10 cellular contexts compared by ENCODE assay signal in the genomic region with DNA sequence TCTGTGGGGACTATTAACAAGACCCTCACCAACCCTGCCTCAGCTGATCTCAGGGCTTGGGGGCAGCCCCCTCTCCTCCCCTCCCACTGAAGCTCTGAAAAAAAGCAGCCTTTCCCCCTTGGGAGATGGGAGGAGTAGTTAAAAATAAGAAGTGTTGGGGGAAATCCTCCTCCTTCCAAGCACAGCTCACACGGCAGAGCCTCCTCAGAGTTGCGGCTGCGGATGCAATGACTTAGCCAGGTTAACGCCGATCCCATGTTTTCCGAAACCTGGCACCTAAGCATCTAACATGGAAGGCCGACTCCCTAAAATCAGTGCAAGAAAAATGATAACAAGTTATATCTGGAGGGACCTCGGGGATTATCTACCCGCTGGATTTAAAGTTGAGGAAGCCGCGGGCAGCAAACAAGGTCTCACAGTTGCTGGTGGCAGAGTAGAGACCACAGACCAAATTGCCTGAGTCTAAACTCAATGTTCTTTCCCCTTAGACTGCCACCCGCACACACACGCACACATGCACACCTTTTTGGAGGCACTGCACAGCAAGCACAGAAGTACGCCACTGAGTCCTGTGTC. TPM values are rescaled to one million over a fixed set of nuclear protein-coding genes. Genes with fewer than 3 reads are reported as not detected.
DNase-seq lines count a peak whose midpoint lies in the region; ATAC-seq lines count a peak whose summit lies in the region.
"Had no signal": no experiment of that assay in that cellular context is flagged by ENCODE, and none has a peak within 500 bp of the region (broad histone marks: within the 10 kb centered on the region; RNA-seq: fewer than 3 reads in every experiment).

No MANE protein-coding gene starts in this region.

- H3K27ac Mint-ChIP-seq in stimulated activated naive CD8-positive, alpha-beta T cell treated with anti-CD3 and anti-CD28 coated beads, Interleukin-15, Interleukin-2, amounts not matched to agents 100 ng/mL and 50 ng/mL, for 24 hours = no peak overlapping the region
- H3K27ac Mint-ChIP-seq in stimulated activated naive CD8-positive, alpha-beta T cell treated with anti-CD3 and anti-CD28 coated beads, Interleukin-15, amount 100 ng/mL, for 72 hours = no peak overlapping the region
- H3K27ac Mint-ChIP-seq in naive thymus-derived CD8-positive, alpha-beta T cell = peak overlapping the region in 1 of 10 donors; percentile 33

- no peaks in the 10 kb centered on the region for H3K36me3 Mint-ChIP-seq in stimulated activated naive CD8-positive, alpha-beta T cell treated with anti-CD3 and anti-CD28 coated beads, Interleukin-15, Interleukin-2, amounts not matched to agents 100 ng/mL and 50 ng/mL, for 24 hours (ENCODE audit: low read depth)
- H3K36me3 Mint-ChIP-seq in naive thymus-derived CD8-positive, alpha-beta T cell = no peaks in the 10 kb centered on the region

- no peaks in the 10 kb centered on the region for H3K9me3 Mint-ChIP-seq in stimulated activated naive CD8-positive, alpha-beta T cell treated with anti-CD3 and anti-CD28 coated beads, Interleukin-15, Interleukin-2, amounts not matched to agents 100 ng/mL and 50 ng/mL, for 24 hours
- H3K9me3 Mint-ChIP-seq in stimulated activated naive CD8-positive, alpha-beta T cell treated with anti-CD3 and anti-CD28 coated beads, Interleukin-15, amount 100 ng/mL, for 72 hours = no peaks in the 10 kb centered on the region
- no peaks in the 10 kb centered on the region for H3K9me3 Mint-ChIP-seq in naive thymus-derived CD8-positive, alpha-beta T cell

- ATAC-seq in stimulated activated naive CD8-positive, alpha-beta T cell treated with anti-CD3 and anti-CD28 coated beads, Interleukin-15, amount 100 ng/mL, for 72 hours = no peak
- ATAC-seq in naive thymus-derived CD8-positive, alpha-beta T cell = no peak

- H3K4me3 Mint-ChIP-seq in stimulated activated naive CD8-positive, alpha-beta T cell treated with anti-CD3 and anti-CD28 coated beads, Interleukin-15, Interleukin-2, amounts not matched to agents 100 ng/mL and 50 ng/mL, for 24 hours = peak overlapping the region; percentile 23
- H3K4me3 Mint-ChIP-seq in stimulated activated naive CD8-positive, alpha-beta T cell treated with anti-CD3 and anti-CD28 coated beads, Interleukin-15, amount 100 ng/mL, for 72 hours = peak overlapping the region in 1 of 2 donors; percentile 68
- peak overlapping the region in 9 of 10 donors; percentile 11 to 73 (median 56) for H3K4me3 Mint-ChIP-seq in naive thymus-derived CD8-positive, alpha-beta T cell

- H3K27me3 Mint-ChIP-seq in stimulated activated naive CD8-positive, alpha-beta T cell treated with anti-CD3 and anti-CD28 coated beads, Interleukin-15, Interleukin-2, amounts not matched to agents 100 ng/mL and 50 ng/mL, for 24 hours = peaks cover 67% of the 10 kb centered on the region
- peaks cover 72% of the 10 kb centered on the region for H3K27me3 Mint-ChIP-seq in stimulated activated naive CD8-positive, alpha-beta T cell treated with anti-CD3 and anti-CD28 coated beads, Interleukin-15, amount 100 ng/mL, for 72 hours
- peaks cover 29 to 76% (median 53%) of the 10 kb centered on the region in 5 donors for H3K27me3 Mint-ChIP-seq in naive thymus-derived CD8-positive, alpha-beta T cell

- H3K4me1 Mint-ChIP-seq in stimulated activated naive CD8-positive, alpha-beta T cell treated with anti-CD3 and anti-CD28 coated beads, Interleukin-15, Interleukin-2, amounts not matched to agents 100 ng/mL and 50 ng/mL, for 24 hours (ENCODE audit: low read depth) = peaks cover 8% of the 10 kb centered on the region
- H3K4me1 Mint-ChIP-seq in stimulated activated naive CD8-positive, alpha-beta T cell treated with anti-CD3 and anti-CD28 coated beads, Interleukin-15, amount 100 ng/mL, for 72 hours = peaks cover 23% of the 10 kb centered on the region
- H3K4me1 Mint-ChIP-seq in naive thymus-derived CD8-positive, alpha-beta T cell = peaks cover 6 to 19% (median 14%) of the 10 kb centered on the region in 4 donors

- no peak for DNase-seq in stimulated activated naive CD8-positive, alpha-beta T cell treated with anti-CD3 and anti-CD28 coated beads, Interleukin-15, amount 100 ng/mL, for 72 hours
- no peak for DNase-seq in epithelial cell of prostate (ENCODE audit: low read depth, low spot score)
- no peak for DNase-seq in naive thymus-derived CD8-positive, alpha-beta T cell
- DNase-seq in HuH-7 (ENCODE audit: low spot score) = no peak
- DNase-seq in activated CD4-positive, CD25-positive, alpha-beta regulatory T cell treated with anti-CD3 and anti-CD28 coated beads, Interleukin-2, amount 50 U/mL, for 72 hours = no peak
- no peak for DNase-seq in superior temporal gyrus (ENCODE audit: extremely low spot score)
- no peak for DNase-seq in stimulated activated CD4-positive, alpha-beta T cell treated with anti-CD3 and anti-CD28 coated beads, Interleukin-4, amount 100 ng/mL, for 4 hours
- DNase-seq: activated naive CD4-positive, alpha-beta T cell treated with Interleukin-2 at 50 U/mL for 16 hours; SHP77 treated with DMSO at 0.1 percent for 48 hours had no signal

- peak overlapping the region; percentile 45 for H3K27ac ChIP-seq in epithelial cell of prostate

- POLR2A ChIA-PET in naive thymus-derived CD8-positive, alpha-beta T cell (lab: Charles Lee) = no interaction called here

RNA-seq across cellular contexts. Expression of a gene that starts 1.1 kb away (rescaled TPM):
- total RNA-seq in naive thymus-derived CD8-positive, alpha-beta T cell = 10 to 100 TPM; 20.6 to 21.2 TPM
- polyA plus RNA-seq in naive thymus-derived CD8-positive, alpha-beta T cell = 1 to 10 TPM; 5.1 to 6.0 (median 5.4) TPM
